In the genomic region with DNA sequence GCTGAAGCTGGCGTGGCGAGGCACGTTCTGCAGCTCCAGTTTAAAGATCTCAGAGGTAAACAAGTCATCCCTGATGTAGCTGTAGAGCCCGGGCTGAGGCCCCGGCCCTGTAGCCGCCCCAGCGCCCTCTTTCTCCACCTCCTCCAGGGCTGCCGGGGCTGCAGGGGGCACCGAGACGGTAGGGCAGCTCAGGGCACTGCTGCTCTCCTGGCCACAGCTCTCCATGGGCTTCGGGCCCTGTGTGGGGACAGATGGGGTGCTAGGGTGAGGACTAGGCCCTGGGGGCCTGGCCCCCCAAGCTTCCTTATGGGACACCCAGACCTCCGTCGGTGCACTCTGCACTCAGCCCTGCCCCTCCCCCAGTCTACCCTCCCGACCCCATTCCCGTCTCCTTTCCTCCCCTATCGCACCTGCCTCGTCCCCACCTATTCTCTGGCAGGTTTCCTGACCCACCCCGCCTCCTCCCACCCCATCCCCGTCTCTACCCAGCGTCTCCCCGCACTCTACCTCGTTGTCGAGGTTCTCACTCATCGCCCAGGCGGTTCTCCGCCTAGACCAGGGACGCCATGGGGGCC, we compare ENCODE assay signal across 8 cellular contexts. TPM values are rescaled to one million over a fixed set of nuclear protein-coding genes. Genes with fewer than 3 reads are reported as not detected.
DNase-seq lines count a peak whose midpoint lies in the region; ATAC-seq and TF ChIP-seq lines count a peak whose summit lies in the region.

No MANE protein-coding gene starts in this region.

- H3K36me3 ChIP-seq in gastroesophageal sphincter: peaks cover 0 to 72% of the 10 kb centered on the region in 2 donors
- H3K36me3 ChIP-seq in rectal smooth muscle tissue (ENCODE audit: control insufficient read depth, insufficient read depth, low read length): peaks cover 30% of the 10 kb centered on the region

- peaks cover 2% of the 10 kb centered on the region for H3K36me3 Mint-ChIP-seq in T-helper 17 cell (ENCODE audit: low read depth)

- TF ChIP-seq CTCF in GM12875 (IDR thresholded peaks at IDR 0.05; ENCODE audit: borderline replicate concordance, insufficient read depth, low read depth, low read length): no peak
- TF ChIP-seq CTCF in gastroesophageal sphincter (IDR thresholded peaks at IDR 0.05): no peak

- DNase-seq in T-helper 17 cell (no peak), cortex of kidney (lab: John Stamatoyannopoulos, UW) (no peak), RKO (ENCODE audit: low spot score) (no peak)
- no peak for DNase-seq in stimulated activated CD8-positive, alpha-beta memory T cell treated with anti-CD3 and anti-CD28 coated beads, Interleukin-4, amount 100 ng/mL, for 48 hours
- DNase-seq in stimulated activated CD4-positive, alpha-beta T cell treated with anti-CD3 and anti-CD28 coated beads, Interleukin-2, amount 100 ng/mL, for 24 hours: no peak

- peak overlapping the region; percentile 79 for H3K27ac Mint-ChIP-seq in T-helper 17 cell

- peak overlapping the region; percentile 66 for H3K9ac ChIP-seq in rectal smooth muscle tissue (ENCODE audit: low read length)

- no peak for TF ChIP-seq POLR2A in gastroesophageal sphincter (IDR thresholded peaks at IDR 0.05)

- 0 to 5% methylated on average over 2 to 13 of the region's 27 CpGs for whole genome bisulfite sequencing in gastroesophageal sphincter (ENCODE audit: low coverage in 1 of 2), 2 donors

- no peaks in the 10 kb centered on the region for H3K9me3 ChIP-seq in T-helper 17 cell (ENCODE audit: control insufficient read depth, low read length, poor library complexity, severe bottlenecking)
- no peaks in the 10 kb centered on the region for H3K9me3 ChIP-seq in gastroesophageal sphincter

- H3K27me3 ChIP-seq in gastroesophageal sphincter (no peaks in the 10 kb centered on the region), rectal smooth muscle tissue (ENCODE audit: control insufficient read depth, insufficient read depth, low read length) (no peaks in the 10 kb centered on the region)

- H3K4me3 Mint-ChIP-seq in T-helper 17 cell: peak overlapping the region; percentile 92

- ATAC-seq in T-helper 17 cell (no peak), gastroesophageal sphincter (no peak)

- peaks cover 0 to 65% (median 22%) of the 10 kb centered on the region in 3 donors for H3K4me1 ChIP-seq in gastroesophageal sphincter
- H3K4me1 ChIP-seq in rectal smooth muscle tissue (ENCODE audit: control insufficient read depth, insufficient read depth, low read length): peaks cover 10% of the 10 kb centered on the region

- H3K4me1 Mint-ChIP-seq in T-helper 17 cell: peaks cover 20% of the 10 kb centered on the region

- H3K27me3 Mint-ChIP-seq in T-helper 17 cell: no peaks in the 10 kb centered on the region

- H3K27ac ChIP-seq in gastroesophageal sphincter: peak overlapping the region; percentile 73 to 90 (median 88)
- H3K27ac ChIP-seq in rectal smooth muscle tissue (ENCODE audit: low read depth, low read length): peak overlapping the region; percentile 72

- no peak for TF ChIP-seq EP300 in gastroesophageal sphincter (IDR thresholded peaks at IDR 0.05)

- H3K4me3 ChIP-seq in GM12875 (ENCODE audit: low read depth, low read length) (peak overlapping the region; percentile 98), gastroesophageal sphincter (peak overlapping the region; percentile 74 to 91), rectal smooth muscle tissue (ENCODE audit: low read length) (peak overlapping the region; percentile 83)

RNA-seq across cellular contexts. Expression of a gene that starts 0.6 kb away (rescaled TPM):
- total RNA-seq in T-helper 17 cell (10 to 100 TPM; 65.7 to 75.2 TPM), gastroesophageal sphincter (100 to 1,000 TPM; 115 to 162 (median 158) TPM)

RNA-seq across cellular contexts. Expression of a gene that starts 0.6 kb away (rescaled TPM):
- total RNA-seq in T-helper 17 cell (10 to 100 TPM; 77.1 to 85.5 TPM), gastroesophageal sphincter (10 to 100 TPM; 24.1 to 57.0 (median 36.3) TPM)

RNA-seq across cellular contexts. Expression of a gene that starts 15.1 kb away (rescaled TPM):
- total RNA-seq in T-helper 17 cell (10 to 100 TPM; 60.1 to 75.8 TPM), gastroesophageal sphincter (10 to 100 TPM; 11.8 to 27.8 (median 16.4) TPM)

RNA-seq across cellular contexts. Expression of a gene that starts 34.4 kb away (rescaled TPM):
- 1 to 10 TPM in 1 of 2 donors, not detected in 1; 1.5 TPM for total RNA-seq in T-helper 17 cell
- total RNA-seq in gastroesophageal sphincter: not detected

RNA-seq across cellular contexts. Expression of a gene that starts 36.4 kb away (rescaled TPM):
- 10 to 100 TPM; 32.0 to 37.9 TPM for total RNA-seq in T-helper 17 cell
- 10 to 100 TPM; 16.9 to 27.6 (median 25.5) TPM for total RNA-seq in gastroesophageal sphincter
